In genomic region chr12:132839558-132840235, GRCh38 we compare ENCODE assay signal across 36 cellular contexts.
"Had no signal": no experiment of that assay in that cellular context is flagged by ENCODE, and none has a peak within 500 bp of the region (broad histone marks: within the 10 kb centered on the region; RNA-seq: fewer than 3 reads in every experiment).

No MANE protein-coding gene starts in this region.

- H3K4me3 ChIP-seq: ascending aorta, cardiac muscle cell, colonic mucosa, dorsolateral prefrontal cortex, esophagus muscularis mucosa, heart left ventricle, pancreas, prostate gland, sigmoid colon, vagina had no signal

- H3K27ac ChIP-seq: ascending aorta, cardiac muscle cell, foreskin keratinocyte, pancreas, prostate gland, vagina had no signal

- H3K27me3 Mint-ChIP-seq: activated naive CD8-positive, alpha-beta T cell; activated T-cell treated with anti-CD3 and anti-CD28 coated beads, Interleukin-2, amount 50 U/mL, for 24 hours; brain; stimulated activated naive CD8-positive, alpha-beta T cell treated with anti-CD3 and anti-CD28 coated beads, Interleukin-15, amount 100 ng/mL, for 72 hours; type B pancreatic cell had no signal

- H3K9me3 ChIP-seq: ascending aorta, colonic mucosa, esophagus muscularis mucosa, heart left ventricle, neutrophil, pancreas, prostate gland, sigmoid colon, vagina had no signal

- FAIRE-seq: kidney, pancreas, small intestine, TTC549 had no signal

- DNase-seq: activated CD4-positive, alpha-beta T cell treated with anti-CD3 and anti-CD28 coated beads, Interleukin-2, amount 50 U/mL, for 4 hours; activated CD8-positive, alpha-beta memory T cell treated with anti-CD3 and anti-CD28 coated beads, Interleukin-2, amount 50 U/mL, for 48 hours; activated T-cell treated with anti-CD3 and anti-CD28 coated beads, Interleukin-2, amount 50 U/mL, for 24 hours; cerebellar nuclear complex; colonic mucosa; dorsolateral prefrontal cortex; effector memory CD4-positive, alpha-beta T cell; foreskin keratinocyte; heart left ventricle; hypothalamus; immature natural killer cell; kidney; left colon; mammary epithelial cell; pancreas; retina; sigmoid colon; small intestine; stimulated activated CD4-positive, alpha-beta T cell treated with anti-CD3 and anti-CD28 coated beads, Interleukin-4, amount 100 ng/mL, for 24 hours; stimulated activated naive CD8-positive, alpha-beta T cell treated with anti-CD3 and anti-CD28 coated beads, Interleukin-15, amount 100 ng/mL, for 72 hours; T-helper 9 cell; WERI-Rb-1 had no signal

- H3K27ac Mint-ChIP-seq: activated naive CD8-positive, alpha-beta T cell; activated T-cell treated with anti-CD3 and anti-CD28 coated beads, Interleukin-2, amount 50 U/mL, for 24 hours; type B pancreatic cell had no signal

- ATAC-seq: activated CD4-positive, CD25-positive, alpha-beta regulatory T cell treated with anti-CD3 and anti-CD28 coated beads, Interleukin-2, amount 50 U/mL, for 24 hours; stimulated activated effector memory CD8-positive, alpha-beta T cell treated with anti-CD3 and anti-CD28 coated beads, Interleukin-12 subunit alpha, Interleukin-12 subunit beta, amount 100 ng/mL, for 72 hours; stimulated activated naive CD8-positive, alpha-beta T cell treated with anti-CD3 and anti-CD28 coated beads, Interleukin-15, amount 100 ng/mL, for 72 hours had no signal

- H3K27me3 ChIP-seq: ascending aorta, cardiac muscle cell, colonic mucosa, dorsolateral prefrontal cortex, esophagus muscularis mucosa, foreskin keratinocyte, heart left ventricle, neutrophil, pancreas, sigmoid colon, vagina had no signal

- H3K36me3 ChIP-seq: colonic mucosa had no signal

- H3K4me3 Mint-ChIP-seq: activated naive CD8-positive, alpha-beta T cell; activated T-cell treated with anti-CD3 and anti-CD28 coated beads, Interleukin-2, amount 50 U/mL, for 24 hours; immature natural killer cell; stimulated activated effector memory CD8-positive, alpha-beta T cell treated with anti-CD3 and anti-CD28 coated beads, Interleukin-12 subunit alpha, Interleukin-12 subunit beta, amount 100 ng/mL, for 72 hours; stimulated activated naive CD8-positive, alpha-beta T cell treated with anti-CD3 and anti-CD28 coated beads, Interleukin-15, amount 100 ng/mL, for 72 hours; type B pancreatic cell had no signal

- H3K9me3 Mint-ChIP-seq: activated T-cell treated with anti-CD3 and anti-CD28 coated beads, Interleukin-2, amount 50 U/mL, for 24 hours; activated T-helper 2 cell treated with anti-CD3 and anti-CD28 coated beads, Interferon-gamma antibody, Interleukin-2, Interleukin-4, amounts not matched to agents 10 μg/mL and 5 μg/mL and 100 μg/mL, durations not matched to agents 14 hours and 24 hours and 36 hours; brain; immature natural killer cell; nephron; stimulated activated effector memory CD8-positive, alpha-beta T cell treated with anti-CD3 and anti-CD28 coated beads, Interleukin-12 subunit alpha, Interleukin-12 subunit beta, amount 100 ng/mL, for 72 hours; stimulated activated naive CD8-positive, alpha-beta T cell treated with anti-CD3 and anti-CD28 coated beads, Interleukin-15, amount 100 ng/mL, for 72 hours; type B pancreatic cell had no signal

- H3K4me1 ChIP-seq: ascending aorta, foreskin keratinocyte, pancreas, prostate gland had no signal
